Comparison of ENCODE assay signal across 1 cellular context in genomic region chr6:4130357-4130987, GRCh38.
A peak's percentile ranks its signal among the peaks of the same experiment; 100 is the strongest.
TF ChIP-seq lines count a peak whose summit lies in the region.

No MANE protein-coding gene starts in this region.

TF ChIP-seq in K562, 482 proteins besides CTCF, POLR2A, EP300 and RAD21:
- no peak for TF ChIP-seq CEBPZ (IDR thresholded peaks at IDR 0.05; ENCODE audit: borderline replicate concordance, low read depth, low read length)
- peak; percentile 21; the same call in 1 of the 2 replicates for TF ChIP-seq NFIC (IDR thresholded peaks at IDR 0.05)
